Comparison of ENCODE assay signal across 19 cellular contexts in the genomic region with DNA sequence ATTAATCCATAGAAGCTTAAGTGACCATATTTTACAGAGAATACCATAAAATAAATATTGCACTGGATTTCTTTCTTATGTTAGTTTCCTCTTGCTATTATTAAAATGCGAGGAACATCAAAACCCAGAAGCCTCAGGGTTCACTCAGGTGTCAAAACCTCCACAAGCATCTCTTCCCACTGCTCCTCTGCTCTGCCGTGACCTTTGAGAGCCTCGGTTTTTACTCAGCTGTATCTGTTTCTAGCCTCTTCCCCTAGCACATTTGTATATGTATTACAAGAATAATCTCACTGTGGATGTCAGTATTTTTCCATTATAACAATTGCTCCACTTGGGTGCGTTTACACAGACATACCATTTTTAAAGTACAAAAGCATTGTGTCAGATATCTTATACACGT.
DNase-seq lines count a peak whose midpoint lies in the region; ATAC-seq and TF ChIP-seq lines count a peak whose summit lies in the region.
"Had no signal": no experiment of that assay in that cellular context is flagged by ENCODE, and none has a peak within 500 bp of the region (broad histone marks: within the 10 kb centered on the region; RNA-seq: fewer than 3 reads in every experiment).

No MANE protein-coding gene starts in this region.

- H4K20me1 ChIP-seq in OCI-LY7 (ENCODE audit: insufficient read depth, low read length), result no peaks in the 10 kb centered on the region

- WGBS in heart left ventricle, 4 donors, result 76 to 82% (median 79%) methylated on average over 5 of the region's 5 CpGs

- POLR2A ChIA-PET in OCI-LY7 (lab: Charles Lee), result interaction anchor here (0.5 to 1.2 kb wide), 3 partner anchors 16 to 83 kb away, joined by 3 read pairs; no protein-coding TSS in a partner anchor

- H3K79me2 ChIP-seq in OCI-LY7 (ENCODE audit: insufficient read depth, low read depth, low read length), result no peaks in the 10 kb centered on the region

- H3K4me2 ChIP-seq in OCI-LY7 (ENCODE audit: low read length), result 0 out of 2 replicates have a peak overlapping the region, but pooled peaks have one; percentile 21

- TF ChIP-seq POLR2A in heart left ventricle (IDR thresholded peaks at IDR 0.05), result no peak

- H2AFZ ChIP-seq in OCI-LY7 (ENCODE audit: low read length), result peak overlapping the region; percentile 48; the same call in 1 of the 2 replicates

- H3K36me3 ChIP-seq in cardiac muscle cell, result no peaks in the 10 kb centered on the region
- no peaks in the 10 kb centered on the region for H3K36me3 ChIP-seq in heart left ventricle
- H3K36me3 ChIP-seq in OCI-LY7 (ENCODE audit: insufficient read depth, low read length), result no peaks in the 10 kb centered on the region
- no peaks in the 10 kb centered on the region for H3K36me3 ChIP-seq in iPS-20b (ENCODE audit: insufficient read depth, low read depth, low read length)
- H3K36me3 ChIP-seq: upper lobe of right lung had no signal

- TF ChIP-seq CTCF in cardiac muscle cell (IDR thresholded peaks at IDR 0.05; ENCODE audit: low read depth, low read length) (no peak), heart left ventricle (IDR thresholded peaks at IDR 0.05) (no peak), OCI-LY7 (conservative IDR thresholded peaks at IDR 0.05; ENCODE audit: low read length) (no peak)

- H3K4me1 ChIP-seq in cardiac muscle cell (ENCODE audit: low read depth) (peaks cover 17% of the 10 kb centered on the region), heart left ventricle (no peaks in the 10 kb centered on the region), OCI-LY7 (ENCODE audit: insufficient read depth, low read length, poor library complexity, severe bottlenecking) (peaks cover 7% of the 10 kb centered on the region), iPS-20b (ENCODE audit: insufficient read depth, low read length) (peaks cover 26% of the 10 kb centered on the region)
- H3K4me1 ChIP-seq: Caco-2, upper lobe of right lung had no signal

- no peaks in the 10 kb centered on the region for H3K9me2 ChIP-seq in OCI-LY7 (ENCODE audit: insufficient read depth, low read length)

- CTCF ChIA-PET in OCI-LY7 (lab: Charles Lee; ENCODE audit: unreplicated experiment), result no interaction called here

- ATAC-seq in heart left ventricle, result no peak
- ATAC-seq: activated CD8-positive, alpha-beta memory T cell treated with anti-CD3 and anti-CD28 coated beads, Interleukin-2, amount 10 ng/mL, durations not matched to agents 7 days and 5 days; upper lobe of right lung had no signal

- H3K4me3 ChIP-seq in cardiac muscle cell (no peak overlapping the region), heart left ventricle (no peak overlapping the region), OCI-LY7 (ENCODE audit: low read depth, low read length, poor library complexity, severe bottlenecking) (no peak overlapping the region), iPS-20b (ENCODE audit: low read length) (peak overlapping the region; percentile 15; the same call in 1 of the 2 replicates)
- H3K4me3 ChIP-seq: upper lobe of right lung had no signal

- H3K9ac ChIP-seq in iPS-20b (ENCODE audit: low read depth, low read length), result peak overlapping the region; percentile 32; the same call in 1 of the 2 replicates

- H3K9me3 ChIP-seq in cardiac muscle cell (ENCODE audit: low read depth) (no peaks in the 10 kb centered on the region), heart left ventricle (peaks cover 0 to 19% (median 0%) of the 10 kb centered on the region in 12 donors), OCI-LY7 (ENCODE audit: low read length) (0 out of 2 replicates have a peak, but pooled peaks cover 8% of the 10 kb centered on the region), iPS-20b (ENCODE audit: insufficient read depth, low read depth, low read length) (peaks cover 20% of the 10 kb centered on the region)
- H3K9me3 ChIP-seq: Caco-2, upper lobe of right lung had no signal

- H3K27ac ChIP-seq in cardiac muscle cell (peak overlapping the region; percentile 36), heart left ventricle (no peak overlapping the region), OCI-LY7 (ENCODE audit: low read depth, low read length, poor library complexity, severe bottlenecking) (no peak overlapping the region), iPS-20b (ENCODE audit: low read length) (no peak overlapping the region)
- H3K27ac ChIP-seq: upper lobe of right lung had no signal

- BruUV-seq in OCI-LY7 (replicated peaks; lab: Mats Ljungman, UMichigan), result no TSS peak

- intact Hi-C loops in heart left ventricle (cut with DNase I), result no loop called here
- intact Hi-C loops in OCI-LY7 (cut with micrococcal nuclease; ENCODE audit: unreplicated experiment), result no loop called here

- H3K27me3 ChIP-seq in cardiac muscle cell (no peaks in the 10 kb centered on the region), heart left ventricle (no peaks in the 10 kb centered on the region), iPS-20b (ENCODE audit: insufficient read depth, low read length) (no peaks in the 10 kb centered on the region)
- H3K27me3 ChIP-seq: upper lobe of right lung had no signal

- DNase-seq in cardiac muscle cell (ENCODE audit: low read depth in 1 of 2, low spot score in 1 of 2) (no peak), heart left ventricle (no peak), OCI-LY7 (ENCODE audit: low spot score) (no peak), cortex of kidney (lab: John Stamatoyannopoulos, UW) (no peak), ecto neural progenitor cell (ENCODE audit: low spot score) (no peak)
- no peak for DNase-seq in effector CD8-positive, alpha-beta T cell (lab: John Stamatoyannopoulos, UW)
- DNase-seq in stimulated activated CD4-positive, alpha-beta T cell treated with anti-CD3 and anti-CD28 coated beads, Interleukin-2, amount 100 ng/mL, for 48 hours, result no peak
- DNase-seq: activated CD4-positive, CD25-positive, alpha-beta regulatory T cell treated with anti-CD3 and anti-CD28 coated beads, Interleukin-2, amount 50 U/mL, for 72 hours; activated CD8-positive, alpha-beta memory T cell treated with anti-CD3 and anti-CD28 coated beads, Interleukin-2, amount 10 ng/mL, durations not matched to agents 7 days and 5 days; Caco-2; Karpas-422; mammary epithelial cell; NCI-H187 treated with DMSO at 0.1 percent for 48 hours; NCI-H2227 treated with DMSO at 0.1 percent for 48 hours; OCI-M1; Right ventricle myocardium superior; stimulated activated CD4-positive, alpha-beta T cell treated with anti-CD3 and anti-CD28 coated beads, Interleukin-4, amount 100 ng/mL, for 24 hours; upper lobe of right lung had no signal
